ENCODE assay signal across 1 cellular context in genomic region chr7:27237735-27238334, GRCh38.
TF ChIP-seq lines count a peak whose summit lies in the region.

No MANE protein-coding gene starts in this region.

TF ChIP-seq in GM23338, 12 proteins besides CTCF, POLR2A, EP300 and RAD21 (continued from another document):
- TF ChIP-seq ZNF462 (CRISPR knock-in tag; IDR thresholded peaks at IDR 0.05) (no peak), NANOG (IDR thresholded peaks at IDR 0.05; ENCODE audit: borderline replicate concordance) (no peak), STAT1 (IDR thresholded peaks at IDR 0.05; ENCODE audit: unreplicated experiment) (no peak), ZNF331 (CRISPR knock-in tag; IDR thresholded peaks at IDR 0.05; ENCODE audit: low read depth) (no peak), EZH2phosphoT487 (IDR thresholded peaks at IDR 0.05; ENCODE audit: unreplicated experiment) (no peak)
- TF ChIP-seq, protein P1, sequence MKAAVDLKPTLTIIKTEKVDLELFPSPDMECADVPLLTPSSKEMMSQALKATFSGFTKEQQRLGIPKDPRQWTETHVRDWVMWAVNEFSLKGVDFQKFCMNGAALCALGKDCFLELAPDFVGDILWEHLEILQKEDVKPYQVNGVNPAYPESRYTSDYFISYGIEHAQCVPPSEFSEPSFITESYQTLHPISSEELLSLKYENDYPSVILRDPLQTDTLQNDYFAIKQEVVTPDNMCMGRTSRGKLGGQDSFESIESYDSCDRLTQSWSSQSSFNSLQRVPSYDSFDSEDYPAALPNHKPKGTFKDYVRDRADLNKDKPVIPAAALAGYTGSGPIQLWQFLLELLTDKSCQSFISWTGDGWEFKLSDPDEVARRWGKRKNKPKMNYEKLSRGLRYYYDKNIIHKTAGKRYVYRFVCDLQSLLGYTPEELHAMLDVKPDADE (IDR thresholded peaks at IDR 0.05), result no peak
